In genomic region chr1:56444960-56445646, GRCh38 we compare ENCODE assay signal across 13 cellular contexts.
DNase-seq lines count a peak whose midpoint lies in the region; ATAC-seq and TF ChIP-seq lines count a peak whose summit lies in the region.
"Had no signal": no experiment of that assay in that cellular context is flagged by ENCODE, and none has a peak within 500 bp of the region (broad histone marks: within the 10 kb centered on the region; RNA-seq: fewer than 3 reads in every experiment).

No MANE protein-coding gene starts in this region.

- H4K91ac ChIP-seq in neuronal stem cell (ENCODE audit: low read depth, low read length, poor library complexity), result no peak overlapping the region

- CTCF ChIA-PET in MCF 10A (lab: Yijun Ruan, JAX), result interaction anchor here (1.1 kb wide), 1 partner anchor 9 kb away, joined by 3 read pairs; no protein-coding TSS in a partner anchor
- CTCF ChIA-PET in mammary epithelial cell (lab: Charles Lee; ENCODE audit: low non-redundant PET), result no interaction called here

- no peaks in the 10 kb centered on the region for H3K79me2 ChIP-seq in mammary epithelial cell (ENCODE audit: insufficient read depth, low read length)

- no peaks in the 10 kb centered on the region for H3K9me3 Mint-ChIP-seq in MCF 10A (ENCODE audit: unreplicated experiment)
- H3K9me3 Mint-ChIP-seq in activated T-helper 1 cell treated with anti-CD3 and anti-CD28 coated beads, Interleukin-12 subunit alpha, Interleukin-12 subunit beta, Interleukin-2, Interleukin-4 antibody, amounts not matched to agents 30 ng/mL and 10 ng/mL and 1 ng/mL, durations not matched to agents 14 hours and 24 hours and 36 hours, result no peaks in the 10 kb centered on the region

- no peak for ATAC-seq in HG03135 (IDR thresholded peaks at IDR 0.05; ENCODE audit: unreplicated experiment)

- TF ChIP-seq CTCF in MCF 10A (IDR thresholded peaks at IDR 0.05; ENCODE audit: unreplicated experiment) (no peak), mammary epithelial cell (conservative IDR thresholded peaks at IDR 0.05 in 1 of 2, IDR thresholded peaks at IDR 0.05 in 1 of 2; ENCODE audit: extremely low read depth in 1 of 2, insufficient read depth in 1 of 2, low read depth in 1 of 2, low read length in 2 of 2) (no peak), liver (IDR thresholded peaks at IDR 0.05; ENCODE audit: low read depth, low read length, missing input control) (no peak)

- DNase-seq in MCF 10A (ENCODE audit: unreplicated experiment), result peak; percentile 38
- DNase-seq in mammary epithelial cell, result no peak
- no peak for DNase-seq in neuronal stem cell (ENCODE audit: low spot score)
- no peak for DNase-seq in SKM-1 treated with dmso at 0.1 percent for 144 hours (lab: John Stamatoyannopoulos, UW; ENCODE audit: unreplicated experiment)
- DNase-seq in activated T-helper 1 cell treated with anti-CD3 and anti-CD28 coated beads, Interleukin-12 subunit alpha, Interleukin-12 subunit beta, Interleukin-2, Interleukin-4 antibody, amounts not matched to agents 30 ng/mL and 10 ng/mL and 1 ng/mL, durations not matched to agents 14 hours and 24 hours and 36 hours (ENCODE audit: low spot score), result no peak
- DNase-seq: CD4-positive, CD25-positive, alpha-beta regulatory T cell; DMS53; GF-D8; HCEC 1CT; IMR-90 had no signal

- H3K23ac ChIP-seq in neuronal stem cell (ENCODE audit: low read depth, low read length, poor library complexity), result no peak overlapping the region

- no peaks in the 10 kb centered on the region for H3K4me1 Mint-ChIP-seq in MCF 10A (ENCODE audit: insufficient read depth, unreplicated experiment)
- H3K4me1 Mint-ChIP-seq in activated T-helper 1 cell treated with anti-CD3 and anti-CD28 coated beads, Interleukin-12 subunit alpha, Interleukin-12 subunit beta, Interleukin-2, Interleukin-4 antibody, amounts not matched to agents 30 ng/mL and 10 ng/mL and 1 ng/mL, durations not matched to agents 14 hours and 24 hours and 36 hours (ENCODE audit: low read depth), result no peaks in the 10 kb centered on the region
- H3K4me1 Mint-ChIP-seq: CD4-positive, CD25-positive, alpha-beta regulatory T cell had no signal

- POLR2A ChIA-PET in MCF 10A (lab: Yijun Ruan, JAX), result interaction anchor here (0.8 kb wide), 1 partner anchor 9 kb away, joined by 4 read pairs; no protein-coding TSS in a partner anchor

- no peak overlapping the region for H3K4me2 ChIP-seq in mammary epithelial cell (ENCODE audit: insufficient read depth, low read depth, low read length)
- no peak overlapping the region for H3K4me2 ChIP-seq in neuronal stem cell (ENCODE audit: insufficient read depth, low read length, poor library complexity, severe bottlenecking)

- no peak overlapping the region for H3K9ac ChIP-seq in mammary epithelial cell (ENCODE audit: insufficient read depth, low read length)
- H3K9ac ChIP-seq in liver (ENCODE audit: low read depth in 1 of 2, low read length in 2 of 2), result peak overlapping the region in 1 of 2 donors; percentile 36
- H3K9ac ChIP-seq in neuronal stem cell (ENCODE audit: low read depth, low read length, poor library complexity), result no peak overlapping the region

- no peaks in the 10 kb centered on the region for H3K4me1 ChIP-seq in mammary epithelial cell (ENCODE audit: insufficient read depth, low read length)
- peaks cover 10 to 54% (median 31%) of the 10 kb centered on the region in 4 donors for H3K4me1 ChIP-seq in liver (ENCODE audit: control insufficient read depth in 4 of 4, insufficient read depth in 4 of 4, low read length in 3 of 4)
- H3K4me1 ChIP-seq in neuronal stem cell (ENCODE audit: control insufficient read depth in 2 of 2, insufficient read depth in 1 of 2, low read depth in 1 of 2, low read length in 2 of 2), result peaks cover 4 to 9% of the 10 kb centered on the region in 2 donors

- H3K27ac ChIP-seq in mammary epithelial cell (ENCODE audit: insufficient read depth, low read depth, low read length) (no peak overlapping the region), liver (ENCODE audit: low read depth in 1 of 2, low read length in 2 of 2) (peak overlapping the region; percentile 89 to 98), neuronal stem cell (replicated peaks; ENCODE audit: low read length) (no peak overlapping the region)
- H3K27ac ChIP-seq: 22Rv1 had no signal

- no peaks in the 10 kb centered on the region for H3K36me3 ChIP-seq in mammary epithelial cell (ENCODE audit: insufficient read depth, low read length)
- H3K36me3 ChIP-seq in liver (ENCODE audit: control insufficient read depth in 4 of 4, insufficient read depth in 3 of 4, low read depth in 1 of 4, low read length in 3 of 4), result no peaks in the 10 kb centered on the region
- no peaks in the 10 kb centered on the region for H3K36me3 ChIP-seq in neuronal stem cell (replicated peaks in 1 of 2; ENCODE audit: control insufficient read depth in 2 of 2, insufficient read depth in 2 of 2, low read length in 2 of 2)

- no peak overlapping the region for H3K14ac ChIP-seq in neuronal stem cell (ENCODE audit: low read length)

- H3K4me3 ChIP-seq in mammary epithelial cell (replicated peaks in 1 of 3; ENCODE audit: insufficient read depth in 1 of 3, low read depth in 2 of 3, low read length in 3 of 3), result no peak overlapping the region
- H3K4me3 ChIP-seq in liver (ENCODE audit: low read depth in 1 of 3, low read length in 3 of 3), result no peak overlapping the region
- no peak overlapping the region for H3K4me3 ChIP-seq in neuronal stem cell (ENCODE audit: low read length in 2 of 2)

- H2AFZ ChIP-seq in mammary epithelial cell (ENCODE audit: low read depth, low read length), result no peak overlapping the region
- H2AFZ ChIP-seq in neuronal stem cell (ENCODE audit: low read length), result no peak overlapping the region

- H2BK15ac ChIP-seq in neuronal stem cell (ENCODE audit: low read length), result no peak overlapping the region

- in situ Hi-C loops in mammary epithelial cell (cut with MboI; ENCODE audit: low sequenced_read_pairs in 2 of 2), result no loop called here

- no peaks in the 10 kb centered on the region for H3K9me3 ChIP-seq in mammary epithelial cell (replicated peaks; ENCODE audit: insufficient read depth, low read length)
- H3K9me3 ChIP-seq in liver (ENCODE audit: control insufficient read depth in 4 of 4, low read length in 3 of 4), result no peaks in the 10 kb centered on the region
- H3K9me3 ChIP-seq in neuronal stem cell (replicated peaks in 1 of 2; ENCODE audit: control insufficient read depth in 2 of 2, insufficient read depth in 1 of 2, low read depth in 1 of 2, low read length in 2 of 2), result no peaks in the 10 kb centered on the region

- no peak overlapping the region for H2BK12ac ChIP-seq in neuronal stem cell (ENCODE audit: low read length)

- no peak overlapping the region for H2BK120ac ChIP-seq in neuronal stem cell (ENCODE audit: low read depth, low read length)

- H3K36me3 Mint-ChIP-seq in MCF 10A (ENCODE audit: insufficient read depth, unreplicated experiment), result no peaks in the 10 kb centered on the region
- H3K36me3 Mint-ChIP-seq in activated T-helper 1 cell treated with anti-CD3 and anti-CD28 coated beads, Interleukin-12 subunit alpha, Interleukin-12 subunit beta, Interleukin-2, Interleukin-4 antibody, amounts not matched to agents 30 ng/mL and 10 ng/mL and 1 ng/mL, durations not matched to agents 14 hours and 24 hours and 36 hours (ENCODE audit: low read depth), result no peaks in the 10 kb centered on the region
- H3K36me3 Mint-ChIP-seq: CD4-positive, CD25-positive, alpha-beta regulatory T cell had no signal

- no peak overlapping the region for H3K27ac Mint-ChIP-seq in MCF 10A (ENCODE audit: low read depth, unreplicated experiment)
- H3K27ac Mint-ChIP-seq in activated T-helper 1 cell treated with anti-CD3 and anti-CD28 coated beads, Interleukin-12 subunit alpha, Interleukin-12 subunit beta, Interleukin-2, Interleukin-4 antibody, amounts not matched to agents 30 ng/mL and 10 ng/mL and 1 ng/mL, durations not matched to agents 14 hours and 24 hours and 36 hours, result no peak overlapping the region
- H3K27ac Mint-ChIP-seq: CD4-positive, CD25-positive, alpha-beta regulatory T cell had no signal

- no peak overlapping the region for H2AK5ac ChIP-seq in neuronal stem cell (ENCODE audit: low read depth, low read length)

- no TSS peak for BruUV-seq in MCF 10A (replicated peaks; lab: Mats Ljungman, UMichigan)
- BruUV-seq in mammary epithelial cell (replicated peaks; lab: Mats Ljungman, UMichigan), result no TSS peak

- H3K4me3 Mint-ChIP-seq in MCF 10A (ENCODE audit: unreplicated experiment), result no peak overlapping the region
- no peak overlapping the region for H3K4me3 Mint-ChIP-seq in activated T-helper 1 cell treated with anti-CD3 and anti-CD28 coated beads, Interleukin-12 subunit alpha, Interleukin-12 subunit beta, Interleukin-2, Interleukin-4 antibody, amounts not matched to agents 30 ng/mL and 10 ng/mL and 1 ng/mL, durations not matched to agents 14 hours and 24 hours and 36 hours
- H3K4me3 Mint-ChIP-seq: CD4-positive, CD25-positive, alpha-beta regulatory T cell had no signal

- no peak overlapping the region for H4K8ac ChIP-seq in neuronal stem cell (ENCODE audit: low read depth, low read length)

- H4K20me1 ChIP-seq in mammary epithelial cell (ENCODE audit: insufficient read depth, low read length), result no peaks in the 10 kb centered on the region

- no peak overlapping the region for H2BK5ac ChIP-seq in neuronal stem cell (ENCODE audit: low read length)

- peak in 1 of 2 donors; percentile 32 for TF ChIP-seq RAD21 in liver (IDR thresholded peaks at IDR 0.05)

- dilution Hi-C loops in mammary epithelial cell (cut with HindIII; ENCODE audit: low sequenced_read_pairs), result no loop called here

- H3K79me1 ChIP-seq in neuronal stem cell (ENCODE audit: low read depth, low read length), result no peaks in the 10 kb centered on the region

- intact Hi-C loops in MCF 10A (cut with micrococcal nuclease), result no loop called here
- intact Hi-C loops in mammary epithelial cell (cut with micrococcal nuclease), result no loop called here
- intact Hi-C loops in activated T-helper 1 cell treated with anti-CD3 and anti-CD28 coated beads, Interleukin-12 subunit alpha, Interleukin-12 subunit beta, Interleukin-2, Interleukin-4 antibody, amounts not matched to agents 30 ng/mL and 10 ng/mL and 1 ng/mL, durations not matched to agents 14 hours and 24 hours and 36 hours (cut with micrococcal nuclease), result no loop called here

- no peaks in the 10 kb centered on the region for H3K27me3 Mint-ChIP-seq in MCF 10A (ENCODE audit: insufficient read depth, unreplicated experiment)
- no peaks in the 10 kb centered on the region for H3K27me3 Mint-ChIP-seq in activated T-helper 1 cell treated with anti-CD3 and anti-CD28 coated beads, Interleukin-12 subunit alpha, Interleukin-12 subunit beta, Interleukin-2, Interleukin-4 antibody, amounts not matched to agents 30 ng/mL and 10 ng/mL and 1 ng/mL, durations not matched to agents 14 hours and 24 hours and 36 hours (ENCODE audit: insufficient read depth)
- H3K27me3 Mint-ChIP-seq: CD4-positive, CD25-positive, alpha-beta regulatory T cell had no signal

- H3K4ac ChIP-seq in neuronal stem cell (ENCODE audit: low read length), result no peak overlapping the region

- H3K18ac ChIP-seq in neuronal stem cell (ENCODE audit: low read length), result peak overlapping the region; percentile 64

- H3K27me3 ChIP-seq in mammary epithelial cell (ENCODE audit: insufficient read depth, low read length), result no peaks in the 10 kb centered on the region
- no peaks in the 10 kb centered on the region for H3K27me3 ChIP-seq in liver (ENCODE audit: control insufficient read depth in 4 of 4, insufficient read depth in 4 of 4, low read length in 3 of 4)
- no peaks in the 10 kb centered on the region for H3K27me3 ChIP-seq in neuronal stem cell (ENCODE audit: control insufficient read depth in 3 of 3, insufficient read depth in 3 of 3, low read depth in 1 of 3, low read length in 3 of 3)

- 77% methylated on average over 3 of the region's 7 CpGs for WGBS in mammary epithelial cell (ENCODE audit: low coverage, missing lambda C conversion rate)
- 30% methylated on average over 7 of the region's 7 CpGs for WGBS in liver
- WGBS in neuronal stem cell (ENCODE audit: extremely low coverage in 2 of 2, insufficient read length in 2 of 2, insufficient replicate concordance in 1 of 2), 2 donors, result no CpG with 5 or more reads among the region's 7 CpGs

Comparison
In these comparisons a context has a peak if more than half of its experiments do, and no peak if none do; other contexts are left out.
1. H3K27ac ChIP-seq: peak in liver (2 of 2); none in mammary epithelial cell (single experiment) and neuronal stem cell (single experiment).